In genomic region chr11:116373545-116373944, GRCh38 we compare ENCODE assay signal across 20 cellular contexts.
"Had no signal": no experiment of that assay in that cellular context is flagged by ENCODE, and none has a peak within 500 bp of the region (broad histone marks: within the 10 kb centered on the region; RNA-seq: fewer than 3 reads in every experiment).

No MANE protein-coding gene starts in this region.

- H3K4me2 ChIP-seq: smooth muscle cell had no signal

- DNase-seq: activated CD4-positive, alpha-beta memory T cell treated with anti-CD3 and anti-CD28 coated beads for 36 hours; activated CD4-positive, alpha-beta T cell treated with anti-CD3 and anti-CD28 coated beads for 36 hours; activated naive CD8-positive, alpha-beta T cell treated with anti-CD3 and anti-CD28 coated beads, Interleukin-2, amount 10 ng/mL, durations not matched to agents 7 days and 5 days; brain microvascular endothelial cell; colonic mucosa; gastrocnemius medialis; immature natural killer cell; mesenchymal stem cell; mucosa of descending colon; naive B cell; ovary; right lobe of liver; stimulated activated CD4-positive, alpha-beta T cell treated with anti-CD3 and anti-CD28 coated beads, Interleukin-4, amount 100 ng/mL, for 1 hour; stomach; SW 1271; T-helper 2 cell had no signal

- H3K4me3 ChIP-seq: colonic mucosa, gastrocnemius medialis, mucosa of descending colon, ovary, right lobe of liver, smooth muscle cell, stomach, thoracic aorta had no signal

- H3K4me1 ChIP-seq: colonic mucosa, gastrocnemius medialis, right lobe of liver, stomach had no signal

- H3K36me3 ChIP-seq: brain microvascular endothelial cell, colonic mucosa, gastrocnemius medialis, ovary, right lobe of liver, stomach, thoracic aorta had no signal

- H3K9me3 ChIP-seq: colonic mucosa, gastrocnemius medialis, mucosa of descending colon, ovary, right lobe of liver, stomach, thoracic aorta had no signal

- H3K27ac ChIP-seq: brain microvascular endothelial cell, colonic mucosa, gastrocnemius medialis, ovary, right lobe of liver, stomach, thoracic aorta had no signal

- ATAC-seq: activated CD4-positive, alpha-beta T cell treated with anti-CD3 and anti-CD28 coated beads for 36 hours; gastrocnemius medialis; mucosa of descending colon; right lobe of liver; stimulated activated effector memory CD8-positive, alpha-beta T cell treated with anti-CD3 and anti-CD28 coated beads, Interleukin-12 subunit alpha, Interleukin-12 subunit beta, amount 100 ng/mL, for 72 hours; WTC11 had no signal

- H3K27me3 ChIP-seq: brain microvascular endothelial cell, colonic mucosa, ovary, right lobe of liver had no signal
